In genomic region chr2:46351388-46352141, GRCh38 we compare ENCODE assay signal across 8 cellular contexts. TPM values are rescaled to one million over a fixed set of nuclear protein-coding genes. Genes with fewer than 3 reads are reported as not detected.
DNase-seq lines count a peak whose midpoint lies in the region; ATAC-seq and TF ChIP-seq lines count a peak whose summit lies in the region.

No MANE protein-coding gene starts in this region.

- H3K4me1 ChIP-seq in heart right ventricle (peaks cover 34 to 100% (median 86%) of the 10 kb centered on the region in 9 donors), smooth muscle cell (ENCODE audit: low read depth) (no peaks in the 10 kb centered on the region)

- H3K9me3 ChIP-seq in heart right ventricle (no peaks in the 10 kb centered on the region), smooth muscle cell (replicated peaks; ENCODE audit: low read depth) (no peaks in the 10 kb centered on the region)

- TF ChIP-seq CTCF in heart right ventricle (IDR thresholded peaks at IDR 0.05) (no peak), smooth muscle cell (IDR thresholded peaks at IDR 0.05; ENCODE audit: borderline replicate concordance, insufficient read depth, poor library complexity, severe bottlenecking) (no peak)

- intact Hi-C loops in heart right ventricle (cut with DNase I) = loop anchor here in 8 of 10 donors (1.0 to 10.0 kb wide), 9 partner anchors 34 to 294 kb away; partner anchors contain the start of gene EPAS1 (in 4 of the 8)

- H3K27me3 ChIP-seq in heart right ventricle = no peaks in the 10 kb centered on the region
- H3K27me3 ChIP-seq in smooth muscle cell (ENCODE audit: low read depth) = no peaks in the 10 kb centered on the region

- H3K36me3 ChIP-seq in heart right ventricle = peaks cover 0 to 100% (median 39%) of the 10 kb centered on the region in 9 donors
- peaks cover 14% of the 10 kb centered on the region for H3K36me3 ChIP-seq in smooth muscle cell (ENCODE audit: low read depth)

- H2AFZ ChIP-seq in smooth muscle cell (ENCODE audit: low read depth) = no peak overlapping the region

- no peak overlapping the region for H3K9ac ChIP-seq in smooth muscle cell (ENCODE audit: low read depth)

- peaks cover 38% of the 10 kb centered on the region for H3K79me2 ChIP-seq in smooth muscle cell (ENCODE audit: low read depth)

- peak; percentile 48 to 87 (median 62) for ATAC-seq in heart right ventricle
- no peak for ATAC-seq in HG02642 (IDR thresholded peaks at IDR 0.05; ENCODE audit: poor library complexity, unreplicated experiment)
- no peak for ATAC-seq in GM18519 (IDR thresholded peaks at IDR 0.05; ENCODE audit: low FRiP score, unreplicated experiment)

- no peaks in the 10 kb centered on the region for H3F3A ChIP-seq in smooth muscle cell (ENCODE audit: low read depth)

- peak overlapping the region in 7 of 10 donors; percentile 1 to 36 (median 22) for H3K4me3 ChIP-seq in heart right ventricle
- H3K4me3 ChIP-seq in smooth muscle cell = no peak overlapping the region

- peaks cover 38% of the 10 kb centered on the region for H4K20me1 ChIP-seq in smooth muscle cell (ENCODE audit: low read depth)

- 43 to 52% methylated on average over 14 of the region's 14 CpGs for WGBS in heart right ventricle, 2 donors
- 88% methylated on average over 14 of the region's 14 CpGs for WGBS in smooth muscle cell (ENCODE audit: low lambda C conversion rate)

- no peak overlapping the region for H3K4me2 ChIP-seq in smooth muscle cell

- peak overlapping the region; percentile 61 to 84 (median 76) for H3K27ac ChIP-seq in heart right ventricle
- H3K27ac ChIP-seq in smooth muscle cell (ENCODE audit: low read depth) = no peak overlapping the region

- DNase-seq in GM19238 (ENCODE audit: insufficient read length, low spot score) (peak; percentile 23), activated T-cell treated with anti-CD3 and anti-CD28 coated beads for 24 hours (ENCODE audit: low read depth) (peak; percentile 64), heart right ventricle (peak; percentile 57 to 75), hepatic stellate cell (ENCODE audit: low spot score) (no peak), smooth muscle cell (lab: John Stamatoyannopoulos, UW; ENCODE audit: unreplicated experiment) (no peak)
- peak; percentile 74 for DNase-seq in stimulated activated CD4-positive, alpha-beta T cell treated with anti-CD3 and anti-CD28 coated beads, Interleukin-4, amount 100 ng/mL, for 24 hours

RNA-seq across cellular contexts. Expression of gene EPAS1, which starts 54.4 kb away (rescaled TPM):
- total RNA-seq in heart right ventricle (100 to 1,000 TPM; 176 to 415 (median 210) TPM), smooth muscle cell (57.5 and 91.6 TPM in 2 replicates)
- polyA plus RNA-seq in heart right ventricle (100 to 1,000 TPM; 112 to 119 TPM), smooth muscle cell (31.7 and 61.5 TPM in 2 replicates)

Comparison
In these comparisons a context has a peak if more than half of its experiments do, and no peak if none do; other contexts are left out.
1. DNase-seq: peak in GM19238 (single experiment), activated T-cell treated with anti-CD3 and anti-CD28 coated beads for 24 hours (single experiment), heart right ventricle (2 of 2) and stimulated activated CD4-positive, alpha-beta T cell treated with anti-CD3 and anti-CD28 coated beads, Interleukin-4, amount 100 ng/mL, for 24 hours (single experiment); none in hepatic stellate cell (single experiment) and smooth muscle cell (single experiment).
2. ATAC-seq: peak in heart right ventricle (8 of 8); none in HG02642 (single experiment) and GM18519 (single experiment).